Comparison of ENCODE assay signal across 1 cellular context in genomic region chr2:144682248-144682647, GRCh38.
TF ChIP-seq lines count a peak whose summit lies in the region.

No MANE protein-coding gene starts in this region.

TF ChIP-seq in K562, 482 proteins besides CTCF, POLR2A, EP300 and RAD21 (continued from another document and continues in another):
- TF ChIP-seq CHD7 (IDR thresholded peaks at IDR 0.05; ENCODE audit: low read depth, low read length) = no peak
- no peak for TF ChIP-seq FOXP1 (CRISPR knock-in tag; IDR thresholded peaks at IDR 0.05)
- no peak for TF ChIP-seq NCOA4 (IDR thresholded peaks at IDR 0.05; ENCODE audit: partially characterized antibody)
- TF ChIP-seq RBFOX2 (IDR thresholded peaks at IDR 0.05; ENCODE audit: low read depth, low read length) = no peak
- TF ChIP-seq PTBP1 (IDR thresholded peaks at IDR 0.05; ENCODE audit: low read depth, low read length) = no peak
- TF ChIP-seq HMBOX1 (IDR thresholded peaks at IDR 0.05) = peak; percentile 62; the same call in 1 of the 2 replicates
- no peak for TF ChIP-seq ATF6 (CRISPR knock-in tag; IDR thresholded peaks at IDR 0.05)
- no peak for TF ChIP-seq NFIX (CRISPR knock-in tag; IDR thresholded peaks at IDR 0.05; ENCODE audit: low read depth)
- 0 out of 2 replicates have a peak, but pooled peaks have one; percentile 22 for TF ChIP-seq CHAMP1 (IDR thresholded peaks at IDR 0.05)
- no peak for TF ChIP-seq ZNF253 (CRISPR knock-in tag; conservative IDR thresholded peaks at IDR 0.05)
- no peak for TF ChIP-seq ZSCAN32 (CRISPR knock-in tag; IDR thresholded peaks at IDR 0.05)
- TF ChIP-seq PHB (CRISPR knock-in tag; IDR thresholded peaks at IDR 0.05) = no peak
- TF ChIP-seq ARID3A (IDR thresholded peaks at IDR 0.05; ENCODE audit: borderline replicate concordance, low read depth, low read length) = peak; percentile 63; the same call in 1 of the 2 replicates
- no peak for TF ChIP-seq TOE1 (IDR thresholded peaks at IDR 0.05; ENCODE audit: borderline replicate concordance)
- TF ChIP-seq TOE1 (CRISPR knock-in tag; IDR thresholded peaks at IDR 0.05; ENCODE audit: borderline replicate concordance, low read depth) = no peak
- TF ChIP-seq POLR2B (IDR thresholded peaks at IDR 0.05; ENCODE audit: low read depth, partially characterized antibody) = no peak
- no peak for TF ChIP-seq PRDM10 (IDR thresholded peaks at IDR 0.05; ENCODE audit: partially characterized antibody)
- TF ChIP-seq MLLT1 (IDR thresholded peaks at IDR 0.05) = no peak
- no peak for TF ChIP-seq ZNF23 (CRISPR knock-in tag; IDR thresholded peaks at IDR 0.05)
- no peak for TF ChIP-seq ESRRB (CRISPR knock-in tag; IDR thresholded peaks at IDR 0.05; ENCODE audit: borderline replicate concordance)
- TF ChIP-seq SIRT6 (IDR thresholded peaks at IDR 0.05; ENCODE audit: low read depth, low read length) = no peak
- no peak for TF ChIP-seq ZNF384 (IDR thresholded peaks at IDR 0.05; ENCODE audit: low read depth, low read length)
- TF ChIP-seq RNF2 (IDR thresholded peaks at IDR 0.05) = no peak
- TF ChIP-seq MCM5 (IDR thresholded peaks at IDR 0.05; ENCODE audit: low read depth) = no peak
- no peak for TF ChIP-seq HMGXB4 (CRISPR knock-in tag; IDR thresholded peaks at IDR 0.05)
- TF ChIP-seq MLX (CRISPR knock-in tag; conservative IDR thresholded peaks at IDR 0.05) = no peak
